17 cellular contexts compared by ENCODE assay signal in genomic region chr20:9884061-9884460, GRCh38. TPM values are rescaled to one million over a fixed set of nuclear protein-coding genes. Genes with fewer than 3 reads are reported as not detected.
DNase-seq lines count a peak whose midpoint lies in the region; ATAC-seq, FAIRE-seq and TF ChIP-seq lines count a peak whose summit lies in the region.
"Had no signal": no experiment of that assay in that cellular context is flagged by ENCODE, and none has a peak within 500 bp of the region (broad histone marks: within the 10 kb centered on the region; RNA-seq: fewer than 3 reads in every experiment).

No MANE protein-coding gene starts in this region.

- H3K9me2 ChIP-seq in PC-9 (ENCODE audit: insufficient read depth), result 0 out of 2 replicates have a peak, but pooled peaks cover 4% of the 10 kb centered on the region

- H3K36me3 ChIP-seq in PC-9 (ENCODE audit: low read depth), result no peaks in the 10 kb centered on the region
- H3K36me3 ChIP-seq: BLaER1, SJCRH30 had no signal

- in situ Hi-C loops in ACHN (cut with HindIII; ENCODE audit: low pct_ligation_motif_present, low pct_unique_long_range_greater_than_20kb, low sequenced_read_pairs), result no loop called here

- intact Hi-C loops in PC-9 (cut with micrococcal nuclease; ENCODE audit: unreplicated experiment), result no loop called here

- H3K4me1 ChIP-seq in PC-9 (replicated peaks; ENCODE audit: insufficient read depth), result no peaks in the 10 kb centered on the region
- H3K4me1 ChIP-seq in foreskin keratinocyte, result no peaks in the 10 kb centered on the region
- H3K4me1 ChIP-seq: BLaER1, SJCRH30 had no signal

- H3K4me3 ChIP-seq in PC-9, result no peak overlapping the region
- H3K4me3 ChIP-seq: BLaER1, coronary artery, SJCRH30 had no signal

- peak; percentile 7 for DNase-seq in ACHN
- DNase-seq in HEK293T (ENCODE audit: extremely low spot score), result peak; percentile 11
- DNase-seq in PC-9, result no peak
- DNase-seq in foreskin keratinocyte, result no peak
- DNase-seq in UCSD-AML1 (lab: John Stamatoyannopoulos, UW; ENCODE audit: unreplicated experiment), result no peak
- no peak for DNase-seq in NOMO-1 (lab: John Stamatoyannopoulos, UW; ENCODE audit: unreplicated experiment in 2 of 2)
- DNase-seq in GM19239 (ENCODE audit: insufficient read length, low spot score), result no peak
- no peak for DNase-seq in activated CD4-positive, alpha-beta T cell treated with anti-CD3 and anti-CD28 coated beads for 48 hours
- DNase-seq: activated CD4-positive, alpha-beta T cell treated with anti-CD3 and anti-CD28 coated beads for 36 hours; activated gamma-delta T cell treated with Interleukin-2 at 50 U/mL for 16 hours; foreskin melanocyte; NCI-H2029 treated with DMSO at 0.1 percent for 48 hours; stimulated activated CD4-positive, alpha-beta T cell treated with anti-CD3 and anti-CD28 coated beads, Interleukin-4, amount 100 ng/mL, for 4 hours had no signal

- FAIRE-seq in GM19239 (lab: Jason Lieb, UNC), result no peak

- no peaks in the 10 kb centered on the region for H3K79me2 ChIP-seq in PC-9 (ENCODE audit: low read depth)

- no peak for ATAC-seq in foreskin keratinocyte
- ATAC-seq: activated CD4-positive, alpha-beta T cell treated with anti-CD3 and anti-CD28 coated beads for 36 hours; left lobe of liver had no signal

- H3K27me3 ChIP-seq in PC-9 (ENCODE audit: insufficient read depth, low read depth), result no peaks in the 10 kb centered on the region
- H3K27me3 ChIP-seq in foreskin keratinocyte, result no peaks in the 10 kb centered on the region
- H3K27me3 ChIP-seq: BLaER1, SJCRH30 had no signal

- POLR2A ChIA-PET in HEK293T (lab: Yijun Ruan, JAX) (no interaction called here), PC-9 (lab: Charles Lee; ENCODE audit: unreplicated experiment) (no interaction called here)

- H3K27ac ChIP-seq in PC-9, result no peak overlapping the region
- no peak overlapping the region for H3K27ac ChIP-seq in foreskin keratinocyte
- H3K27ac ChIP-seq: BLaER1, coronary artery, SJCRH30 had no signal

- H2AFZ ChIP-seq in PC-9, result no peak overlapping the region

- CTCF ChIA-PET in HEK293T (lab: Yijun Ruan, JAX), result interaction anchor here (0.7 to 0.9 kb wide), 3 partner anchors 18 to 267 kb away, joined by 3 to 5 read pairs (median 5); no protein-coding TSS in a partner anchor
- CTCF ChIA-PET in PC-9 (lab: Charles Lee), result no interaction called here

- TF ChIP-seq CTCF in PC-9 (conservative IDR thresholded peaks at IDR 0.05) (peak; percentile 31; the same call in 1 of the 2 replicates), foreskin keratinocyte (conservative IDR thresholded peaks at IDR 0.05) (peak; percentile 34)

- BruUV-seq in PC-9 (replicated peaks; lab: Mats Ljungman, UMichigan), result no TSS peak

- H3K9me3 ChIP-seq in PC-9 (ENCODE audit: insufficient read depth, low read depth), result no peaks in the 10 kb centered on the region
- H3K9me3 ChIP-seq: SJCRH30 had no signal

- H3K4me2 ChIP-seq in PC-9, result no peak overlapping the region
- H3K4me2 ChIP-seq: BLaER1 had no signal

- H3F3A ChIP-seq in PC-9 (ENCODE audit: insufficient read depth, low read depth), result no peaks in the 10 kb centered on the region

- H4K20me1 ChIP-seq in PC-9 (ENCODE audit: insufficient read depth), result no peaks in the 10 kb centered on the region
- H4K20me1 ChIP-seq: BLaER1 had no signal

TF ChIP-seq in HEK293T, 16 proteins besides CTCF, POLR2A, EP300 and RAD21:
- TF ChIP-seq ARNT (IDR thresholded peaks at IDR 0.05) (no peak), ELF4 (IDR thresholded peaks at IDR 0.05) (no peak), FOXK2 (IDR thresholded peaks at IDR 0.05) (no peak), LEF1 (IDR thresholded peaks at IDR 0.05; ENCODE audit: borderline replicate concordance) (no peak), SP1 (IDR thresholded peaks at IDR 0.05) (no peak), L3MBTL2 (conservative IDR thresholded peaks at IDR 0.05) (no peak), CTBP1 (IDR thresholded peaks at IDR 0.05; ENCODE audit: borderline replicate concordance) (no peak), FOXA1 (IDR thresholded peaks at IDR 0.05) (no peak), ZNF384 (IDR thresholded peaks at IDR 0.05) (no peak), HDGF (IDR thresholded peaks at IDR 0.05; ENCODE audit: borderline replicate concordance) (no peak), SUZ12 (IDR thresholded peaks at IDR 0.05) (no peak), BHLHE40 (IDR thresholded peaks at IDR 0.05; ENCODE audit: borderline replicate concordance) (no peak), TARDBP (IDR thresholded peaks at IDR 0.05) (no peak), PKNOX1 (IDR thresholded peaks at IDR 0.05) (no peak), FOXM1 (IDR thresholded peaks at IDR 0.05; ENCODE audit: borderline replicate concordance) (no peak), NFRKB (IDR thresholded peaks at IDR 0.05) (no peak)

RNA-seq across cellular contexts. Expression of gene PAK5, which starts 45.2 kb away (rescaled TPM):
- not detected in 2 replicates for total RNA-seq in PC-9 (2021)
- not detected in 2 replicates for total RNA-seq in foreskin keratinocyte
- not detected in 2 replicates for polyA plus RNA-seq in foreskin keratinocyte
- total RNA-seq: activated CD4-positive, alpha-beta T cell treated with anti-CD3 and anti-CD28 coated beads for 36 hours; SJCRH30 had no signal

Comparison
In these comparisons a context has a peak if more than half of its experiments do, and no peak if none do; other contexts are left out.
1. DNase-seq: peak in ACHN (single experiment) and HEK293T (single experiment); none in PC-9 (0 of 2), foreskin keratinocyte (0 of 2), UCSD-AML1 (single experiment), NOMO-1 (0 of 2), GM19239 (single experiment) and activated CD4-positive, alpha-beta T cell treated with anti-CD3 and anti-CD28 coated beads for 48 hours (single experiment).